8 cellular contexts compared by ENCODE assay signal in genomic region chr12:14405407-14405806, GRCh38. TPM values are rescaled to one million over a fixed set of nuclear protein-coding genes. Genes with fewer than 3 reads are reported as not detected.
DNase-seq lines count a peak whose midpoint lies in the region; ATAC-seq and TF ChIP-seq lines count a peak whose summit lies in the region.
"Not testable (repeated sequence)": the region's sequence is repeated elsewhere in the genome, so short reads cannot be mapped to it uniquely, and the experiment has no call there.

No MANE protein-coding gene starts in this region.

- POLR2A ChIA-PET in CD8-positive, alpha-beta memory T cell (lab: Charles Lee), result not testable (repeated sequence)

- not testable (repeated sequence) for H3K9me3 ChIP-seq in CD8-positive, alpha-beta memory T cell (ENCODE audit: low read length); T-helper 17 cell (ENCODE audit: control insufficient read depth, low read length, poor library complexity, severe bottlenecking); thymus (ENCODE audit: control insufficient read depth)
- peaks cover 11% of the 10 kb centered on the region for H3K9me3 ChIP-seq in left ventricle myocardium inferior (replicated peaks)

- intact Hi-C loops in left ventricle myocardium inferior (cut with micrococcal nuclease), result not testable (repeated sequence)

- peaks cover 83% of the 10 kb centered on the region for H3K4me1 ChIP-seq in CD8-positive, alpha-beta memory T cell (ENCODE audit: insufficient read depth, low read length)
- peaks cover 69% of the 10 kb centered on the region for H3K4me1 ChIP-seq in left ventricle myocardium inferior
- H3K4me1 ChIP-seq in thymus (ENCODE audit: control insufficient read depth, insufficient read depth, low read length), result not testable (repeated sequence)

- peaks cover 73 to 90% (median 85%) of the 10 kb centered on the region in 3 donors for H3K4me1 Mint-ChIP-seq in CD8-positive, alpha-beta memory T cell
- H3K4me1 Mint-ChIP-seq in T-helper 17 cell, result peaks cover 34% of the 10 kb centered on the region
- peaks cover 74% of the 10 kb centered on the region for H3K4me1 Mint-ChIP-seq in activated CD8-positive, alpha-beta memory T cell treated with anti-CD3 and anti-CD28 coated beads, Interleukin-2, amount 10 ng/mL, durations not matched to agents 7 days and 5 days
- H3K4me1 Mint-ChIP-seq in activated naive CD8-positive, alpha-beta T cell (ENCODE audit: low read depth), result peaks cover 85% of the 10 kb centered on the region
- peaks cover 63% of the 10 kb centered on the region for H3K4me1 Mint-ChIP-seq in central memory CD8-positive, alpha-beta T cell
- peaks cover 43% of the 10 kb centered on the region for H3K4me1 Mint-ChIP-seq in osteocyte (ENCODE audit: unreplicated experiment)

- not testable (repeated sequence) for H3K9me3 Mint-ChIP-seq in CD8-positive, alpha-beta memory T cell; activated CD8-positive, alpha-beta memory T cell treated with anti-CD3 and anti-CD28 coated beads, Interleukin-2, amount 10 ng/mL, durations not matched to agents 7 days and 5 days (ENCODE audit: low read depth); activated naive CD8-positive, alpha-beta T cell (ENCODE audit: low read depth); central memory CD8-positive, alpha-beta T cell; osteocyte (ENCODE audit: unreplicated experiment)

- WGBS in thymus, result 96% methylated on average over 2 of the region's 2 CpGs

- not testable (repeated sequence) for H3K27me3 Mint-ChIP-seq in CD8-positive, alpha-beta memory T cell; T-helper 17 cell; activated CD8-positive, alpha-beta memory T cell treated with anti-CD3 and anti-CD28 coated beads, Interleukin-2, amount 10 ng/mL, durations not matched to agents 7 days and 5 days; activated naive CD8-positive, alpha-beta T cell; central memory CD8-positive, alpha-beta T cell; osteocyte (ENCODE audit: unreplicated experiment)

- peak overlapping the region; percentile 38 to 98 (median 92) for H3K27ac Mint-ChIP-seq in CD8-positive, alpha-beta memory T cell
- peak overlapping the region; percentile 98 for H3K27ac Mint-ChIP-seq in T-helper 17 cell
- H3K27ac Mint-ChIP-seq in activated CD8-positive, alpha-beta memory T cell treated with anti-CD3 and anti-CD28 coated beads, Interleukin-2, amount 10 ng/mL, durations not matched to agents 7 days and 5 days, result peak overlapping the region; percentile 90
- H3K27ac Mint-ChIP-seq in activated naive CD8-positive, alpha-beta T cell, result peak overlapping the region; percentile 46
- H3K27ac Mint-ChIP-seq in central memory CD8-positive, alpha-beta T cell (ENCODE audit: low read depth), result peak overlapping the region; percentile 100
- H3K27ac Mint-ChIP-seq in osteocyte (ENCODE audit: unreplicated experiment), result peak overlapping the region; percentile 92

- not testable (repeated sequence) for DNase-seq in CD8-positive, alpha-beta memory T cell; T-helper 17 cell; activated CD8-positive, alpha-beta memory T cell treated with anti-CD3 and anti-CD28 coated beads, Interleukin-2, amount 10 ng/mL, durations not matched to agents 7 days and 5 days; central memory CD8-positive, alpha-beta T cell (ENCODE audit: low spot score in 2 of 2); left ventricle myocardium inferior; osteocyte (ENCODE audit: extremely low spot score, unreplicated experiment)

- not testable (repeated sequence) for H3K27me3 ChIP-seq in CD8-positive, alpha-beta memory T cell (ENCODE audit: insufficient read depth, low read length, poor library complexity, severe bottlenecking); left ventricle myocardium inferior (ENCODE audit: low read depth); thymus (ENCODE audit: control insufficient read depth, insufficient read depth)

- peak overlapping the region in 4 of 7 donors; percentile 17 to 58 (median 38) for H3K4me3 Mint-ChIP-seq in CD8-positive, alpha-beta memory T cell
- peak overlapping the region; percentile 55 for H3K4me3 Mint-ChIP-seq in T-helper 17 cell
- not testable (repeated sequence) for H3K4me3 Mint-ChIP-seq in activated CD8-positive, alpha-beta memory T cell treated with anti-CD3 and anti-CD28 coated beads, Interleukin-2, amount 10 ng/mL, durations not matched to agents 7 days and 5 days; activated naive CD8-positive, alpha-beta T cell; osteocyte (ENCODE audit: unreplicated experiment)
- H3K4me3 Mint-ChIP-seq in central memory CD8-positive, alpha-beta T cell, result peak overlapping the region; percentile 23

- CTCF ChIA-PET in CD8-positive, alpha-beta memory T cell (lab: Charles Lee), result not testable (repeated sequence)
- CTCF ChIA-PET in activated CD8-positive, alpha-beta memory T cell treated with anti-CD3 and anti-CD28 coated beads, Interleukin-2, amount 10 ng/mL, durations not matched to agents 7 days and 5 days (lab: Charles Lee), result interaction anchor here (2.1 kb wide), 1 partner anchor 167 kb away, joined by 4 read pairs; no protein-coding TSS in a partner anchor

- not testable (repeated sequence) for ATAC-seq in T-helper 17 cell; activated CD8-positive, alpha-beta memory T cell treated with anti-CD3 and anti-CD28 coated beads, Interleukin-2, amount 10 ng/mL, durations not matched to agents 7 days and 5 days; central memory CD8-positive, alpha-beta T cell (replicated peaks; ENCODE audit: extremely low read depth, poor library complexity, severe bottlenecking)

- H3K36me3 Mint-ChIP-seq in CD8-positive, alpha-beta memory T cell, result peaks cover 8 to 37% (median 13%) of the 10 kb centered on the region in 3 donors
- not testable (repeated sequence) for H3K36me3 Mint-ChIP-seq in T-helper 17 cell (ENCODE audit: low read depth); activated naive CD8-positive, alpha-beta T cell
- peaks cover 54% of the 10 kb centered on the region for H3K36me3 Mint-ChIP-seq in activated CD8-positive, alpha-beta memory T cell treated with anti-CD3 and anti-CD28 coated beads, Interleukin-2, amount 10 ng/mL, durations not matched to agents 7 days and 5 days
- H3K36me3 Mint-ChIP-seq in central memory CD8-positive, alpha-beta T cell (ENCODE audit: insufficient read depth), result peaks cover 20% of the 10 kb centered on the region
- H3K36me3 Mint-ChIP-seq in osteocyte (ENCODE audit: unreplicated experiment), result peaks cover 11% of the 10 kb centered on the region

- H3K27ac ChIP-seq in CD8-positive, alpha-beta memory T cell (ENCODE audit: low read depth, low read length), result not testable (repeated sequence)
- H3K27ac ChIP-seq in left ventricle myocardium inferior (replicated peaks), result peak overlapping the region; percentile 62
- peak overlapping the region; percentile 60 for H3K27ac ChIP-seq in thymus (ENCODE audit: low read depth)

- TF ChIP-seq CTCF in left ventricle myocardium inferior (IDR thresholded peaks at IDR 0.05; ENCODE audit: borderline replicate concordance); osteocyte (IDR thresholded peaks at IDR 0.05): not testable (repeated sequence)

- H3K4me3 ChIP-seq in CD8-positive, alpha-beta memory T cell (ENCODE audit: low read length); left ventricle myocardium inferior; thymus (ENCODE audit: low read length): not testable (repeated sequence)

- not testable (repeated sequence) for H3K36me3 ChIP-seq in CD8-positive, alpha-beta memory T cell (ENCODE audit: insufficient read depth, low read length); left ventricle myocardium inferior; thymus (ENCODE audit: control insufficient read depth, insufficient read depth)

RNA-seq across cellular contexts. Expression of gene ATF7IP, which starts 39.9 kb away (rescaled TPM):
- 10 to 100 TPM; 84.4 to 94.4 TPM for total RNA-seq in CD8-positive, alpha-beta memory T cell
- 80.6 TPM for polyA plus RNA-seq in CD8-positive, alpha-beta memory T cell
- total RNA-seq in T-helper 17 cell, result 100 to 1,000 TPM; 153 to 164 TPM
- 100 to 1,000 TPM; 115 to 144 TPM for total RNA-seq in activated CD8-positive, alpha-beta memory T cell treated with anti-CD3 and anti-CD28 coated beads, Interleukin-2, amount 10 ng/mL, durations not matched to agents 7 days and 5 days
- 64.3 TPM for total RNA-seq in left ventricle myocardium inferior
- total RNA-seq in osteocyte, result 71.1 and 71.2 TPM in 2 replicates
- polyA plus RNA-seq in thymus, result 23.9 TPM

Comparison
In these comparisons a context has a peak if more than half of its experiments do, and no peak if none do; other contexts are left out.
1. H3K27ac Mint-ChIP-seq: peak in every context shown above with its lines; median percentile 100 in central memory CD8-positive, alpha-beta T cell; 98 in T-helper 17 cell; 92 in osteocyte; 92 in CD8-positive, alpha-beta memory T cell; 90 in activated CD8-positive, alpha-beta memory T cell treated with anti-CD3 and anti-CD28 coated beads, Interleukin-2, amount 10 ng/mL, durations not matched to agents 7 days and 5 days; 46 in activated naive CD8-positive, alpha-beta T cell.